33 cellular contexts compared by ENCODE assay signal in the genomic region with DNA sequence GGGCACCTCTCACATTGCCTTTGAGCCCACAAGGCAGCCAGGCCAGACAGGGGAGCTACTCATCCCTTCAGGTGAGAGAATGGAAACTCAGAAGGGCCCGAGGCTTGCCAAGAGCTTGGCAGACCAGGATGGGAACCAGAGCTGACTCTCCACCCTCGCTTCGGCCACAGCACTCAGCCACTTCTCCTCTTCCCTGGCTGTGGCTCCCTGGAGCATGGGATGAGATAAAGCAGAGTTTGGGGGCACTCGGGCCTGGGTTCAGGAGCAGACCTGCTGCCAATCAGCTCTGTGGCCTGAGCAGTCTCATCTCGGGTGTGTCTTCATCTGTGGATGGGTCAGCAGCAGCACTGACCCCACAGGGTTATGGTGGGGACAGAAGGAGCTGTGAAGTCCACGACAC. TPM values are rescaled to one million over a fixed set of nuclear protein-coding genes. Genes with fewer than 3 reads are reported as not detected.
"Had no signal": no experiment of that assay in that cellular context is flagged by ENCODE, and none has a peak within 500 bp of the region (broad histone marks: within the 10 kb centered on the region; RNA-seq: fewer than 3 reads in every experiment).

No MANE protein-coding gene starts in this region.

- H3K27ac ChIP-seq: heart right ventricle, neutrophil, ovary, prostate gland, suprapubic skin, tibial artery, WERI-Rb-1 had no signal

- H3K4me2 ChIP-seq: smooth muscle cell had no signal

- H3K9me3 ChIP-seq: esophagus squamous epithelium, heart right ventricle, neutrophil, ovary, prostate gland, suprapubic skin, tibial artery, uterus had no signal

- H3K36me3 ChIP-seq: esophagus squamous epithelium, heart right ventricle, neutrophil, ovary, prostate gland, suprapubic skin, tibial artery, uterus, WERI-Rb-1 had no signal

- ATAC-seq: activated CD4-positive, CD25-positive, alpha-beta regulatory T cell treated with anti-CD3 and anti-CD28 coated beads, Interleukin-2, amount 50 U/mL, for 24 hours; activated T-cell treated with anti-CD3 and anti-CD28 coated beads, Interleukin-2, amount 50 U/mL, for 4 hours; activated T-helper 17 cell treated with anti-CD3 and anti-CD28 coated beads, Interleukin-2, amount 50 U/mL, for 72 hours; heart right ventricle; left lobe of liver; natural killer cell treated with Interleukin-12 subunit alpha and Interleukin-12 subunit beta and Interleukin-15 and Interleukin-18, amount 100 ng/mL, for 72 hours; stimulated activated naive B cell treated with anti-CD40 and anti-IgM and Interleukin-4, amounts not matched to agents 10 μg/mL and 1 μg/mL and 100 μg/mL, for 72 hours had no signal

- H3K9me3 Mint-ChIP-seq: activated CD4-positive, alpha-beta memory T cell treated with anti-CD3 and anti-CD28 coated beads, Interleukin-2, amount 10 ng/mL, durations not matched to agents 7 days and 5 days; activated T-cell treated with anti-CD3 and anti-CD28 coated beads, Interleukin-2, amount 50 U/mL, for 4 hours; activated T-helper 17 cell treated with anti-CD3 and anti-CD28 coated beads, Interleukin-2, amount 50 U/mL, for 72 hours; natural killer cell treated with Interleukin-12 subunit alpha and Interleukin-12 subunit beta and Interleukin-15 and Interleukin-18, amount 100 ng/mL, for 72 hours; stimulated activated naive B cell treated with anti-CD40 and anti-IgM and Interleukin-4, amounts not matched to agents 10 μg/mL and 1 μg/mL and 100 μg/mL, for 72 hours; T-helper 1 cell treated with Interleukin-12 subunit alpha and Interleukin-12 subunit beta and Interleukin-4 antibody, amounts not matched to agents 30 μg/mL and 1 μg/mL, for 36 hours had no signal

- H3K27ac Mint-ChIP-seq: activated CD4-positive, alpha-beta memory T cell treated with anti-CD3 and anti-CD28 coated beads, Interleukin-2, amount 10 ng/mL, durations not matched to agents 7 days and 5 days; activated T-helper 17 cell treated with anti-CD3 and anti-CD28 coated beads, Interleukin-2, amount 50 U/mL, for 72 hours; natural killer cell treated with Interleukin-12 subunit alpha and Interleukin-12 subunit beta and Interleukin-15 and Interleukin-18, amount 100 ng/mL, for 72 hours; stimulated activated naive B cell treated with anti-CD40 and anti-IgM and Interleukin-4, amounts not matched to agents 10 μg/mL and 1 μg/mL and 100 μg/mL, for 72 hours; T-helper 1 cell treated with Interleukin-12 subunit alpha and Interleukin-12 subunit beta and Interleukin-4 antibody, amounts not matched to agents 30 μg/mL and 1 μg/mL, for 36 hours had no signal

- H3K36me3 Mint-ChIP-seq: natural killer cell treated with Interleukin-12 subunit alpha and Interleukin-12 subunit beta and Interleukin-15 and Interleukin-18, amount 100 ng/mL, for 72 hours; stimulated activated naive B cell treated with anti-CD40 and anti-IgM and Interleukin-4, amounts not matched to agents 10 μg/mL and 1 μg/mL and 100 μg/mL, for 72 hours had no signal

- H3K4me3 ChIP-seq: esophagus squamous epithelium, heart right ventricle, lung, ovary, prostate gland, smooth muscle cell, suprapubic skin, tibial artery, uterus had no signal

- DNase-seq: activated CD4-positive, alpha-beta memory T cell treated with anti-CD3 and anti-CD28 coated beads, Interleukin-2, amount 10 ng/mL, durations not matched to agents 7 days and 5 days; activated CD4-positive, alpha-beta T cell treated with anti-CD3 and anti-CD28 coated beads for 48 hours; activated CD8-positive, alpha-beta memory T cell treated with anti-CD3 and anti-CD28 coated beads, Interleukin-2, amount 50 U/mL, for 48 hours; activated gamma-delta T cell treated with Interleukin-2 at 50 U/mL for 16 hours; activated naive CD4-positive, alpha-beta T cell treated with anti-CD3 and anti-CD28 coated beads, Interleukin-2, amount 50 U/mL, for 16 hours; activated T-cell treated with anti-CD3 and anti-CD28 coated beads, Interleukin-2, amount 50 U/mL, for 4 hours; amniotic stem cell; caudate nucleus; cortex of kidney; esophagus squamous epithelium; foreskin melanocyte; heart right ventricle; kidney glomerular epithelial cell; mesendoderm; ovary; stimulated activated CD4-positive, alpha-beta T cell treated with anti-CD3 and anti-CD28 coated beads, Interleukin-1b, Interleukin-23, amount 100 ng/mL, for 48 hours; stimulated activated naive B cell treated with anti-CD40 and anti-IgM and Interleukin-4, amounts not matched to agents 10 μg/mL and 1 μg/mL and 100 μg/mL, for 72 hours; SW 1271; T-helper 9 cell; tibial artery; uterus; WERI-Rb-1 had no signal

- H3K4me3 Mint-ChIP-seq: activated CD4-positive, alpha-beta memory T cell treated with anti-CD3 and anti-CD28 coated beads, Interleukin-2, amount 10 ng/mL, durations not matched to agents 7 days and 5 days; activated T-cell treated with anti-CD3 and anti-CD28 coated beads, Interleukin-2, amount 50 U/mL, for 4 hours; activated T-helper 17 cell treated with anti-CD3 and anti-CD28 coated beads, Interleukin-2, amount 50 U/mL, for 72 hours; natural killer cell treated with Interleukin-12 subunit alpha and Interleukin-12 subunit beta and Interleukin-15 and Interleukin-18, amount 100 ng/mL, for 72 hours; stimulated activated naive B cell treated with anti-CD40 and anti-IgM and Interleukin-4, amounts not matched to agents 10 μg/mL and 1 μg/mL and 100 μg/mL, for 72 hours; T-helper 1 cell treated with Interleukin-12 subunit alpha and Interleukin-12 subunit beta and Interleukin-4 antibody, amounts not matched to agents 30 μg/mL and 1 μg/mL, for 36 hours had no signal

- H3K4me1 ChIP-seq: prostate gland, uterus had no signal

- H3K27me3 ChIP-seq: ovary, suprapubic skin, uterus had no signal

- H3K4me1 Mint-ChIP-seq: activated T-helper 17 cell treated with anti-CD3 and anti-CD28 coated beads, Interleukin-2, amount 50 U/mL, for 72 hours had no signal

RNA-seq across cellular contexts. Expression of gene HHIPL1, which starts 20.9 kb away (rescaled TPM):
- total RNA-seq: activated T-cell treated with anti-CD3 and anti-CD28 coated beads, Interleukin-2, amount 50 U/mL, for 4 hours; mononuclear cell; natural killer cell treated with Interleukin-12 subunit alpha and Interleukin-12 subunit beta and Interleukin-15 and Interleukin-18, amount 100 ng/mL, for 72 hours had no signal
